1 cellular context compared by ENCODE assay signal in the genomic region with DNA sequence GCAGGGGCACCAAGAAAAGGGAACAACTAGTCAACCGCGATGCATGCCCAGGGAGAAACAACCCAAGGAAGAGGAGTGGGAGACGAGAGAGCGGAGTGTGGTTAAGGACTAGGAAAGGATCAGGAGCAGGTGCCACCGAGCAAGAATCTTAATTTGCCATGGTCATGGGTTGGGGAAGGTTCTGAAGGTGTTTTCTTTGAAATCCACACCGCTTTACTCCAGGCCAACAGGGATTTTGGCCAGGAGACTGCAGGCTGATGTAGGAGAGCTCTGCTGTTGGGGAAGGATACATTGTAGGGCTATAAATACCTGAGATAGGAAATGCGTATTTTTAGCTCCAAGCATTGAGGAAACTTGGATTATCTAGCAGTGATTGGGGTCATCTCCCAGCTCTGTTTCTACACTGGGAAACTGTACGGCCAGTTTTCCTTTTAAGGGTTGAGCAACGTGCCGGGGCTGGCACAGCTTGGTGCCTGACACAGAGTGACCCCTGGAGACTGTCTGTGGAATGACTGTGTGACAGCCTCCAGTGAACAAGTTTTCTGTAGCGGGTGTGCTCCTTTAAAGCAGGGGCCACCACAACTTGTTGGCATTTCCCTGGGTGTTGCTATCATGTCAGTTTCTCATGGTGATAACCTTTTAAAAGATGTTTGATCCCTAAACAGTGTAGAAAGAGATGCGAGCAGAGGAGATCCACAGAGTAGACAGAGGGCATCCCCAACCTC.
TF ChIP-seq lines count a peak whose summit lies in the region.

No MANE protein-coding gene starts in this region.

TF ChIP-seq in HCT116, 20 proteins besides CTCF, POLR2A, EP300 and RAD21 (continued from another document):
- TF ChIP-seq, protein P1, sequence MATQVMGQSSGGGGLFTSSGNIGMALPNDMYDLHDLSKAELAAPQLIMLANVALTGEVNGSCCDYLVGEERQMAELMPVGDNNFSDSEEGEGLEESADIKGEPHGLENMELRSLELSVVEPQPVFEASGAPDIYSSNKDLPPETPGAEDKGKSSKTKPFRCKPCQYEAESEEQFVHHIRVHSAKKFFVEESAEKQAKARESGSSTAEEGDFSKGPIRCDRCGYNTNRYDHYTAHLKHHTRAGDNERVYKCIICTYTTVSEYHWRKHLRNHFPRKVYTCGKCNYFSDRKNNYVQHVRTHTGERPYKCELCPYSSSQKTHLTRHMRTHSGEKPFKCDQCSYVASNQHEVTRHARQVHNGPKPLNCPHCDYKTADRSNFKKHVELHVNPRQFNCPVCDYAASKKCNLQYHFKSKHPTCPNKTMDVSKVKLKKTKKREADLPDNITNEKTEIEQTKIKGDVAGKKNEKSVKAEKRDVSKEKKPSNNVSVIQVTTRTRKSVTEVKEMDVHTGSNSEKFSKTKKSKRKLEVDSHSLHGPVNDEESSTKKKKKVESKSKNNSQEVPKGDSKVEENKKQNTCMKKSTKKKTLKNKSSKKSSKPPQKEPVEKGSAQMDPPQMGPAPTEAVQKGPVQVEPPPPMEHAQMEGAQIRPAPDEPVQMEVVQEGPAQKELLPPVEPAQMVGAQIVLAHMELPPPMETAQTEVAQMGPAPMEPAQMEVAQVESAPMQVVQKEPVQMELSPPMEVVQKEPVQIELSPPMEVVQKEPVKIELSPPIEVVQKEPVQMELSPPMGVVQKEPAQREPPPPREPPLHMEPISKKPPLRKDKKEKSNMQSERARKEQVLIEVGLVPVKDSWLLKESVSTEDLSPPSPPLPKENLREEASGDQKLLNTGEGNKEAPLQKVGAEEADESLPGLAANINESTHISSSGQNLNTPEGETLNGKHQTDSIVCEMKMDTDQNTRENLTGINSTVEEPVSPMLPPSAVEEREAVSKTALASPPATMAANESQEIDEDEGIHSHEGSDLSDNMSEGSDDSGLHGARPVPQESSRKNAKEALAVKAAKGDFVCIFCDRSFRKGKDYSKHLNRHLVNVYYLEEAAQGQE (IDR thresholded peaks at IDR 0.05; ENCODE audit: low read depth), result no peak
